ENCODE assay signal across 8 cellular contexts in the genomic region with DNA sequence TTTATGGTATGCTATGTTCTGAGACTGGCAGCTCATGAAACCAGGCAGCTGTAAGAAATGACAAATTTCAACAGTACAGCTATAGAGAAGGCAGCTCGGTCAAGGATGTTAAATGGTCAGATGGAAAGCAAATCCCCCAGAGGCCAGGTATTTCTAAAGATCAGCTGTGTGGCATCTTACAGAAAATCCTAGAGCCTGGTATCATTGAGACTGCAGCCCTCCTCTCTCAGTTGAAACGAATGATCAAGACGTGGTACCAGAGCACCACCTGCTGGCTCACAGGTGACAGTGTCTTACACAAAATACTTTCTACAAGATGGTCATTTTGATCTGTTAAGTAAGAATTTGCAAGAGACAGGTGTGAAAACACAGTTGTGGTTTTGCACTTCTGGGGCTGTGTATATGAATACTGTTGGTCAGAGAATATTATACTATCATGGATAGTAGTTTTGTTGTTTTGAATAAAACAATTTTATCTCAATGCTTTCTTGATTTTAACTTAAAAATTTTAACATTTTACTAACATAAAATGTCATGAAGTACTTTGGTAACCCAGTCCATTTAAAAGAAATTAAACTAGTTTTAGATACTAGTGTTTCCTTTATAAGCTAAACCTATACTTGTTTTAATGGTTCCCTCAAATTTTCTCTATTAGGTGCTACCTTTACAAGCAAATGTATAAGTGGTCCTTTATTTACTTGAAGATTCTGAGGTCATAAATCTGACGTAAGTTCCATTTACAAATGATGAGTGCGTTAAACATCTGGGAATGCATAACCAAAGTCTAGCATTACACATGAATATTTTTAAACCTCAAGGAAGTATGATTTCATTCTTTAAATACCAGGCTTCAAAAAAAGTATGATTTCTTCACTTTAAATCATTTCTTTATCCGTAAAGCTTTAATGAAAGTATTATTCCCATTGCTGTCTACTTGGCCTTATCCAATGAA.
DNase-seq lines count a peak whose midpoint lies in the region; ATAC-seq and TF ChIP-seq lines count a peak whose summit lies in the region.

No MANE protein-coding gene starts in this region.

- peak; percentile 46 for DNase-seq in NCI-H1436 (lab: John Stamatoyannopoulos, UW)
- no peak for DNase-seq in NCI-H1436 treated with DMSO at 0.1 percent for 48 hours (lab: John Stamatoyannopoulos, UW)
- peak; percentile 73 for DNase-seq in H9
- DNase-seq in SK-N-SH: peak; percentile 80
- peak; percentile 86 for DNase-seq in astrocyte of the cerebellum (ENCODE audit: low read depth)
- peak; percentile 33 to 67 for DNase-seq in hippocampal formation (lab: John Stamatoyannopoulos, UW)
- peak; percentile 42 to 61 for DNase-seq in gastrocnemius medialis

- no peak overlapping the region for H3T11ph ChIP-seq in H9 (ENCODE audit: low read length)

- H2BK20ac ChIP-seq in H9 (ENCODE audit: low read depth, low read length, poor library complexity, severe bottlenecking): no peak overlapping the region

- H3K4me3 Mint-ChIP-seq in H9: no peak overlapping the region

- H3K36me3 ChIP-seq in Loucy (ENCODE audit: insufficient read depth, low read length) (no peaks in the 10 kb centered on the region), SK-N-SH (replicated peaks in 1 of 2; ENCODE audit: control insufficient read depth in 1 of 2, insufficient read depth in 2 of 2, low read length in 1 of 2) (peaks cover 0 to 3% of the 10 kb centered on the region in 2 experiments), gastrocnemius medialis (no peaks in the 10 kb centered on the region)

- H3K79me2 ChIP-seq in H9 (ENCODE audit: insufficient read depth, low read length) (no peaks in the 10 kb centered on the region), Loucy (ENCODE audit: insufficient read depth, low read length) (no peaks in the 10 kb centered on the region), SK-N-SH (ENCODE audit: insufficient read depth) (peaks cover 64% of the 10 kb centered on the region)

- no peak overlapping the region for H3K4me2 ChIP-seq in H9 (ENCODE audit: insufficient read depth, insufficient read length, low read length)
- no peak overlapping the region for H3K4me2 ChIP-seq in Loucy (ENCODE audit: low read depth, low read length, poor library complexity, severe bottlenecking)
- H3K4me2 ChIP-seq in SK-N-SH: 0 out of 2 replicates have a peak overlapping the region, but pooled peaks have one; percentile 22

- peak; percentile 90 for TF ChIP-seq CTCF in H9 (conservative IDR thresholded peaks at IDR 0.05)
- TF ChIP-seq CTCF in Loucy (conservative IDR thresholded peaks at IDR 0.05; ENCODE audit: low read length): peak; percentile 94
- peak; percentile 89 for TF ChIP-seq CTCF in SK-N-SH (IDR thresholded peaks at IDR 0.05)
- TF ChIP-seq CTCF in astrocyte of the cerebellum (IDR thresholded peaks at IDR 0.05; ENCODE audit: low read depth, low read length, missing control alignments): peak; percentile 86
- TF ChIP-seq CTCF in gastrocnemius medialis (IDR thresholded peaks at IDR 0.05 in 4 of 5, conservative IDR thresholded peaks at IDR 0.05 in 1 of 5): peak; percentile 69 to 87 (median 82)

- no peak overlapping the region for H2BK12ac ChIP-seq in H9 (ENCODE audit: insufficient read length, low read depth, low read length)

- H3K36me3 Mint-ChIP-seq in H9 (ENCODE audit: insufficient read depth in 1 of 3, low read depth in 3 of 3): no peaks in the 10 kb centered on the region

- H3K23ac ChIP-seq in H9 (ENCODE audit: insufficient read length, low read depth, low read length): no peak overlapping the region

- H3K18ac ChIP-seq in H9 (ENCODE audit: insufficient read length, low read depth, low read length): no peak overlapping the region

- H4K20me1 ChIP-seq in H9 (ENCODE audit: control insufficient read depth, insufficient read depth, insufficient read length): no peaks in the 10 kb centered on the region
- H4K20me1 ChIP-seq in Loucy (ENCODE audit: insufficient read depth, low read length, poor library complexity, severe bottlenecking): no peaks in the 10 kb centered on the region
- H4K20me1 ChIP-seq in SK-N-SH (ENCODE audit: insufficient read depth): peaks cover 18% of the 10 kb centered on the region; the same call in 1 of the 2 replicates

- WGBS in H9 (ENCODE audit: extremely low coverage, insufficient read length, low lambda C conversion rate): no CpG with 5 or more reads among the region's 6 CpGs
- 14% methylated on average over 6 of the region's 6 CpGs for WGBS in SK-N-SH (ENCODE audit: low lambda C conversion rate)

- H2AK5ac ChIP-seq in H9 (ENCODE audit: insufficient read length, low read length): no peak overlapping the region

- peaks cover 12 to 22% of the 10 kb centered on the region in 2 experiments for H3K4me1 Mint-ChIP-seq in H9

- no peaks in the 10 kb centered on the region for H3F3A ChIP-seq in Loucy (ENCODE audit: low read depth)
- peaks cover 13% of the 10 kb centered on the region for H3F3A ChIP-seq in SK-N-SH (replicated peaks; ENCODE audit: insufficient read depth)

- intact Hi-C loops in gastrocnemius medialis (cut with DNase I; ENCODE audit: low total_unique reads): loop anchor here (1.0 to 10.0 kb wide), 3 partner anchors 46 to 1778 kb away; a partner anchor contains a TSS

- peak; percentile 61 to 72 for ATAC-seq in gastrocnemius medialis

- H2AFZ ChIP-seq in H9 (ENCODE audit: low read length) (no peak overlapping the region), Loucy (ENCODE audit: low read length) (no peak overlapping the region), SK-N-SH (ENCODE audit: low read depth) (no peak overlapping the region)

- no peak overlapping the region for H2BK15ac ChIP-seq in H9 (ENCODE audit: low read depth, low read length)

- H3K27ac ChIP-seq in H9 (ENCODE audit: insufficient read length, low read depth, low read length) (no peak overlapping the region), SK-N-SH (ENCODE audit: low read depth in 2 of 2, low read length in 1 of 2) (peak overlapping the region; percentile 66 to 71), gastrocnemius medialis (peak overlapping the region; percentile 75 to 84 (median 76))

- POLR2A ChIA-PET in SK-N-SH (lab: Yijun Ruan, JAX): interaction anchor here (1.0 kb wide), 1 partner anchor 17 kb away, joined by 4 read pairs; no protein-coding TSS in a partner anchor

- H3K9me3 ChIP-seq in H9 (ENCODE audit: control insufficient read depth, low read depth, low read length) (no peaks in the 10 kb centered on the region), Loucy (ENCODE audit: insufficient read depth, low read depth, low read length) (no peaks in the 10 kb centered on the region), SK-N-SH (no peaks in the 10 kb centered on the region), gastrocnemius medialis (no peaks in the 10 kb centered on the region)

- H3K79me1 ChIP-seq in H9 (ENCODE audit: insufficient read depth, low read depth, low read length, poor library complexity, severe bottlenecking): no peaks in the 10 kb centered on the region

- in situ Hi-C loops in astrocyte of the cerebellum (cut with HindIII; ENCODE audit: low sequenced_read_pairs) (loop anchor here (25.0 kb wide), 1 partner anchor 109 kb away; a partner anchor contains a TSS), gastrocnemius medialis (cut with MboI; ENCODE audit: low sequenced_read_pairs in 4 of 4) (loop anchor here (5.0 to 25.0 kb wide), 7 partner anchors 48 to 406 kb away; no protein-coding TSS in a partner anchor)

- H3K4me1 ChIP-seq in H9 (ENCODE audit: insufficient read depth, low read length) (no peaks in the 10 kb centered on the region; the same call in 1 of the 2 replicates), Loucy (ENCODE audit: insufficient read depth, low read length, poor library complexity, severe bottlenecking) (no peaks in the 10 kb centered on the region), SK-N-SH (ENCODE audit: control insufficient read depth in 1 of 2, insufficient read depth in 2 of 2, low read depth in 1 of 2, low read length in 1 of 2) (peaks cover 8 to 19% of the 10 kb centered on the region in 2 experiments; a peak in 3 of 4 replicates), gastrocnemius medialis (peaks cover 36 to 38% of the 10 kb centered on the region in 2 donors)

- CTCF ChIA-PET in SK-N-SH (lab: Yijun Ruan, JAX): interaction anchor here (0.7 to 6.6 kb wide), 55 partner anchors 9 to 564 kb away, joined by 3 to 104 read pairs (median 4); a partner anchor contains a TSS

- H2BK120ac ChIP-seq in H9 (ENCODE audit: low read depth, low read length, poor library complexity, severe bottlenecking): no peak overlapping the region

- no peak for TF ChIP-seq POLR2A in gastrocnemius medialis (IDR thresholded peaks at IDR 0.05)

- H3K27ac Mint-ChIP-seq in H9: no peak overlapping the region

- H3K27me3 Mint-ChIP-seq in H9 (ENCODE audit: low read depth): no peaks in the 10 kb centered on the region; the same call in 1 of the 2 replicates

- no peak overlapping the region for H4K5ac ChIP-seq in H9 (ENCODE audit: insufficient read length, low read depth, low read length)

- no peak overlapping the region for H2BK5ac ChIP-seq in H9 (ENCODE audit: insufficient read length, low read length)

- H3K56ac ChIP-seq in H9 (ENCODE audit: insufficient read length, low read depth, low read length): no peak overlapping the region

- no peaks in the 10 kb centered on the region for H3K23me2 ChIP-seq in H9 (ENCODE audit: insufficient read length, low read depth, low read length, poor library complexity, severe bottlenecking)

- peak; percentile 26 to 61; a peak in 2 of 4 replicates for TF ChIP-seq EP300 in SK-N-SH (IDR thresholded peaks at IDR 0.05; ENCODE audit: borderline replicate concordance in 1 of 2, low read depth in 1 of 2, low read length in 1 of 2)

- no peaks in the 10 kb centered on the region for H3K9me3 Mint-ChIP-seq in H9

- H3K4me3 ChIP-seq in Loucy (ENCODE audit: low read length, poor library complexity, severe bottlenecking) (no peak overlapping the region), SK-N-SH (ENCODE audit: low read depth in 2 of 2, low read length in 1 of 2) (no peak overlapping the region; a peak in 1 of 4 replicates), astrocyte of the cerebellum (ENCODE audit: low read depth, low read length) (no peak overlapping the region), gastrocnemius medialis (no peak overlapping the region)

- no peaks in the 10 kb centered on the region for H3K9me2 ChIP-seq in Loucy (replicated peaks; ENCODE audit: low read depth, low read length)
- H3K9me2 ChIP-seq in SK-N-SH: no peaks in the 10 kb centered on the region

- H4K91ac ChIP-seq in H9 (ENCODE audit: insufficient read length, low read depth, low read length): no peak overlapping the region

- H3K9ac ChIP-seq in H9 (ENCODE audit: extremely low read depth, insufficient read length, low read length) (no peak overlapping the region), Loucy (ENCODE audit: low read depth, low read length, poor library complexity, severe bottlenecking) (no peak overlapping the region), SK-N-SH (no peak overlapping the region; the same call in 1 of the 2 replicates)

- peak; percentile 99 for TF ChIP-seq RAD21 in SK-N-SH (IDR thresholded peaks at IDR 0.05; ENCODE audit: low read length)

- no peak overlapping the region for H3K4ac ChIP-seq in H9 (ENCODE audit: low read depth, low read length)

- no peak overlapping the region for H3K14ac ChIP-seq in H9 (ENCODE audit: insufficient read depth, low read length)

- no peak overlapping the region for H4K8ac ChIP-seq in H9 (replicated peaks; ENCODE audit: insufficient read length, low read depth, low read length)

- H3K27me3 ChIP-seq in H9 (ENCODE audit: insufficient read depth, low read length): no peaks in the 10 kb centered on the region
- H3K27me3 ChIP-seq in Loucy (ENCODE audit: insufficient read depth, low read length, poor library complexity, severe bottlenecking): no peaks in the 10 kb centered on the region
- H3K27me3 ChIP-seq in SK-N-SH (ENCODE audit: insufficient read depth): no peaks in the 10 kb centered on the region
- H3K27me3 ChIP-seq in gastrocnemius medialis: no peaks in the 10 kb centered on the region
